ENCODE assay signal across 12 cellular contexts in genomic region chr1:66464802-66465201, GRCh38.
DNase-seq lines count a peak whose midpoint lies in the region; ATAC-seq, FAIRE-seq and TF ChIP-seq lines count a peak whose summit lies in the region.
"Had no signal": no experiment of that assay in that cellular context is flagged by ENCODE, and none has a peak within 500 bp of the region (broad histone marks: within the 10 kb centered on the region; RNA-seq: fewer than 3 reads in every experiment).

No MANE protein-coding gene starts in this region.

- TF ChIP-seq CTCF in RWPE2 (IDR thresholded peaks at IDR 0.05; ENCODE audit: poor library complexity, severe bottlenecking) (no peak), retinal pigment epithelial cell (conservative IDR thresholded peaks at IDR 0.05; ENCODE audit: low read depth, low read length) (no peak), ascending aorta (IDR thresholded peaks at IDR 0.05) (no peak)

- ATAC-seq in RWPE2 (ENCODE audit: low read depth) (peak; percentile 99), esophagus mucosa (peak; percentile 83), HG03097 (IDR thresholded peaks at IDR 0.05; ENCODE audit: low FRiP score, unreplicated experiment) (no peak), HG02571 (IDR thresholded peaks at IDR 0.05; ENCODE audit: unreplicated experiment) (no peak)

- H3K4me3 ChIP-seq in RWPE2 (ENCODE audit: severe bottlenecking) (no peak overlapping the region), retinal pigment epithelial cell (ENCODE audit: low read length) (no peak overlapping the region), ascending aorta (no peak overlapping the region)

- DNase-seq in GM12891 (ENCODE audit: insufficient read length, low spot score) (no peak), RWPE2 (ENCODE audit: low spot score) (no peak), retinal pigment epithelial cell (ENCODE audit: low read depth) (peak; percentile 98), ascending aorta (ENCODE audit: low spot score in 2 of 2) (no peak)
- no peak for DNase-seq in NK-92 treated with Interleukin-12 subunit alpha and Interleukin-12 subunit beta, amount 100 ng/mL, for 24 hours (lab: John Stamatoyannopoulos, UW)
- DNase-seq: Calu3, GOT3, KBM-7, midbrain had no signal

- H3K27me3 ChIP-seq in RWPE2 (ENCODE audit: insufficient read depth, poor library complexity, severe bottlenecking) (no peaks in the 10 kb centered on the region), ascending aorta (no peaks in the 10 kb centered on the region)

- FAIRE-seq in GM12891 (lab: Jason Lieb, UNC), result peak; percentile 48

- TF ChIP-seq POLR2A in GM12891 (IDR thresholded peaks at IDR 0.05; ENCODE audit: low read depth, low read length), result no peak

- intact Hi-C loops in ascending aorta (cut with DNase I), result no loop called here

- H3K4me1 ChIP-seq in RWPE2 (ENCODE audit: insufficient read depth, poor library complexity, severe bottlenecking) (peaks cover 16% of the 10 kb centered on the region), ascending aorta (peaks cover 0 to 2% of the 10 kb centered on the region in 2 donors)

- H3K36me3 ChIP-seq in RWPE2 (ENCODE audit: low read depth) (no peaks in the 10 kb centered on the region), ascending aorta (no peaks in the 10 kb centered on the region)

- H3K27ac ChIP-seq in RWPE2 (ENCODE audit: poor library complexity, severe bottlenecking) (peak overlapping the region; percentile 91), ascending aorta (no peak overlapping the region)

- H3K9me3 ChIP-seq in RWPE2 (ENCODE audit: severe bottlenecking), result no peaks in the 10 kb centered on the region
- no peaks in the 10 kb centered on the region for H3K9me3 ChIP-seq in ascending aorta

TF ChIP-seq in GM12891, 5 proteins besides CTCF, POLR2A, EP300 and RAD21:
- TF ChIP-seq POU2F2 (IDR thresholded peaks at IDR 0.05; ENCODE audit: low read depth, low read length) (no peak), SPI1 (IDR thresholded peaks at IDR 0.05; ENCODE audit: low read depth, low read length) (no peak), POLR2AphosphoS5 (IDR thresholded peaks at IDR 0.05; ENCODE audit: low read depth, low read length) (no peak), TAF1 (IDR thresholded peaks at IDR 0.05; ENCODE audit: low read depth, low read length) (no peak), PAX5 (IDR thresholded peaks at IDR 0.05; ENCODE audit: insufficient read depth, low read length, severe bottlenecking) (no peak)

Comparison
In these comparisons a context has a peak if more than half of its experiments do, and no peak if none do; other contexts are left out.
1. ATAC-seq: peak in RWPE2 (single experiment) and esophagus mucosa (single experiment); none in HG03097 (single experiment) and HG02571 (single experiment).